ENCODE assay signal across 1 cellular context in genomic region chr10:88707429-88708110, GRCh38.
TF ChIP-seq lines count a peak whose summit lies in the region.

No MANE protein-coding gene starts in this region.

TF ChIP-seq in H1, 55 proteins besides CTCF, POLR2A, EP300 and RAD21 (continued from another document):
- TF ChIP-seq, protein P1, sequence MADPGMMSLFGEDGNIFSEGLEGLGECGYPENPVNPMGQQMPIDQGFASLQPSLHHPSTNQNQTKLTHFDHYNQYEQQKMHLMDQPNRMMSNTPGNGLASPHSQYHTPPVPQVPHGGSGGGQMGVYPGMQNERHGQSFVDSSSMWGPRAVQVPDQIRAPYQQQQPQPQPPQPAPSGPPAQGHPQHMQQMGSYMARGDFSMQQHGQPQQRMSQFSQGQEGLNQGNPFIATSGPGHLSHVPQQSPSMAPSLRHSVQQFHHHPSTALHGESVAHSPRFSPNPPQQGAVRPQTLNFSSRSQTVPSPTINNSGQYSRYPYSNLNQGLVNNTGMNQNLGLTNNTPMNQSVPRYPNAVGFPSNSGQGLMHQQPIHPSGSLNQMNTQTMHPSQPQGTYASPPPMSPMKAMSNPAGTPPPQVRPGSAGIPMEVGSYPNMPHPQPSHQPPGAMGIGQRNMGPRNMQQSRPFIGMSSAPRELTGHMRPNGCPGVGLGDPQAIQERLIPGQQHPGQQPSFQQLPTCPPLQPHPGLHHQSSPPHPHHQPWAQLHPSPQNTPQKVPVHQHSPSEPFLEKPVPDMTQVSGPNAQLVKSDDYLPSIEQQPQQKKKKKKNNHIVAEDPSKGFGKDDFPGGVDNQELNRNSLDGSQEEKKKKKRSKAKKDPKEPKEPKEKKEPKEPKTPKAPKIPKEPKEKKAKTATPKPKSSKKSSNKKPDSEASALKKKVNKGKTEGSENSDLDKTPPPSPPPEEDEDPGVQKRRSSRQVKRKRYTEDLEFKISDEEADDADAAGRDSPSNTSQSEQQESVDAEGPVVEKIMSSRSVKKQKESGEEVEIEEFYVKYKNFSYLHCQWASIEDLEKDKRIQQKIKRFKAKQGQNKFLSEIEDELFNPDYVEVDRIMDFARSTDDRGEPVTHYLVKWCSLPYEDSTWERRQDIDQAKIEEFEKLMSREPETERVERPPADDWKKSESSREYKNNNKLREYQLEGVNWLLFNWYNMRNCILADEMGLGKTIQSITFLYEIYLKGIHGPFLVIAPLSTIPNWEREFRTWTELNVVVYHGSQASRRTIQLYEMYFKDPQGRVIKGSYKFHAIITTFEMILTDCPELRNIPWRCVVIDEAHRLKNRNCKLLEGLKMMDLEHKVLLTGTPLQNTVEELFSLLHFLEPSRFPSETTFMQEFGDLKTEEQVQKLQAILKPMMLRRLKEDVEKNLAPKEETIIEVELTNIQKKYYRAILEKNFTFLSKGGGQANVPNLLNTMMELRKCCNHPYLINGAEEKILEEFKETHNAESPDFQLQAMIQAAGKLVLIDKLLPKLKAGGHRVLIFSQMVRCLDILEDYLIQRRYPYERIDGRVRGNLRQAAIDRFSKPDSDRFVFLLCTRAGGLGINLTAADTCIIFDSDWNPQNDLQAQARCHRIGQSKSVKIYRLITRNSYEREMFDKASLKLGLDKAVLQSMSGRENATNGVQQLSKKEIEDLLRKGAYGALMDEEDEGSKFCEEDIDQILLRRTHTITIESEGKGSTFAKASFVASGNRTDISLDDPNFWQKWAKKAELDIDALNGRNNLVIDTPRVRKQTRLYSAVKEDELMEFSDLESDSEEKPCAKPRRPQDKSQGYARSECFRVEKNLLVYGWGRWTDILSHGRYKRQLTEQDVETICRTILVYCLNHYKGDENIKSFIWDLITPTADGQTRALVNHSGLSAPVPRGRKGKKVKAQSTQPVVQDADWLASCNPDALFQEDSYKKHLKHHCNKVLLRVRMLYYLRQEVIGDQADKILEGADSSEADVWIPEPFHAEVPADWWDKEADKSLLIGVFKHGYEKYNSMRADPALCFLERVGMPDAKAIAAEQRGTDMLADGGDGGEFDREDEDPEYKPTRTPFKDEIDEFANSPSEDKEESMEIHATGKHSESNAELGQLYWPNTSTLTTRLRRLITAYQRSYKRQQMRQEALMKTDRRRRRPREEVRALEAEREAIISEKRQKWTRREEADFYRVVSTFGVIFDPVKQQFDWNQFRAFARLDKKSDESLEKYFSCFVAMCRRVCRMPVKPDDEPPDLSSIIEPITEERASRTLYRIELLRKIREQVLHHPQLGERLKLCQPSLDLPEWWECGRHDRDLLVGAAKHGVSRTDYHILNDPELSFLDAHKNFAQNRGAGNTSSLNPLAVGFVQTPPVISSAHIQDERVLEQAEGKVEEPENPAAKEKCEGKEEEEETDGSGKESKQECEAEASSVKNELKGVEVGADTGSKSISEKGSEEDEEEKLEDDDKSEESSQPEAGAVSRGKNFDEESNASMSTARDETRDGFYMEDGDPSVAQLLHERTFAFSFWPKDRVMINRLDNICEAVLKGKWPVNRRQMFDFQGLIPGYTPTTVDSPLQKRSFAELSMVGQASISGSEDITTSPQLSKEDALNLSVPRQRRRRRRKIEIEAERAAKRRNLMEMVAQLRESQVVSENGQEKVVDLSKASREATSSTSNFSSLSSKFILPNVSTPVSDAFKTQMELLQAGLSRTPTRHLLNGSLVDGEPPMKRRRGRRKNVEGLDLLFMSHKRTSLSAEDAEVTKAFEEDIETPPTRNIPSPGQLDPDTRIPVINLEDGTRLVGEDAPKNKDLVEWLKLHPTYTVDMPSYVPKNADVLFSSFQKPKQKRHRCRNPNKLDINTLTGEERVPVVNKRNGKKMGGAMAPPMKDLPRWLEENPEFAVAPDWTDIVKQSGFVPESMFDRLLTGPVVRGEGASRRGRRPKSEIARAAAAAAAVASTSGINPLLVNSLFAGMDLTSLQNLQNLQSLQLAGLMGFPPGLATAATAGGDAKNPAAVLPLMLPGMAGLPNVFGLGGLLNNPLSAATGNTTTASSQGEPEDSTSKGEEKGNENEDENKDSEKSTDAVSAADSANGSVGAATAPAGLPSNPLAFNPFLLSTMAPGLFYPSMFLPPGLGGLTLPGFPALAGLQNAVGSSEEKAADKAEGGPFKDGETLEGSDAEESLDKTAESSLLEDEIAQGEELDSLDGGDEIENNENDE (IDR thresholded peaks at IDR 0.05; ENCODE audit: insufficient replicate concordance, low read length): peak; percentile 35
